ENCODE assay signal across 1 cellular context in genomic region chr2:72926368-72926767, GRCh38.
TF ChIP-seq lines count a peak whose summit lies in the region.

No MANE protein-coding gene starts in this region.

TF ChIP-seq in WTC11, 78 proteins besides CTCF, POLR2A, EP300 and RAD21:
- TF ChIP-seq, protein P1, sequence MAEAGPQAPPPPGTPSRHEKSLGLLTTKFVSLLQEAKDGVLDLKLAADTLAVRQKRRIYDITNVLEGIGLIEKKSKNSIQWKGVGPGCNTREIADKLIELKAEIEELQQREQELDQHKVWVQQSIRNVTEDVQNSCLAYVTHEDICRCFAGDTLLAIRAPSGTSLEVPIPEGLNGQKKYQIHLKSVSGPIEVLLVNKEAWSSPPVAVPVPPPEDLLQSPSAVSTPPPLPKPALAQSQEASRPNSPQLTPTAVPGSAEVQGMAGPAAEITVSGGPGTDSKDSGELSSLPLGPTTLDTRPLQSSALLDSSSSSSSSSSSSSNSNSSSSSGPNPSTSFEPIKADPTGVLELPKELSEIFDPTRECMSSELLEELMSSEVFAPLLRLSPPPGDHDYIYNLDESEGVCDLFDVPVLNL (CRISPR knock-in tag; IDR thresholded peaks at IDR 0.05; ENCODE audit: borderline replicate concordance, low read depth) = no peak
- TF ChIP-seq ZNF138 (CRISPR knock-in tag; conservative IDR thresholded peaks at IDR 0.05) (no peak), ZBTB21 (CRISPR knock-in tag; IDR thresholded peaks at IDR 0.05; ENCODE audit: borderline replicate concordance) (no peak), E2F5 (CRISPR knock-in tag; IDR thresholded peaks at IDR 0.05) (no peak), GTF2I (CRISPR knock-in tag; conservative IDR thresholded peaks at IDR 0.05) (no peak), NR3C1 (CRISPR knock-in tag; conservative IDR thresholded peaks at IDR 0.05; ENCODE audit: low read depth) (no peak), CREM (CRISPR knock-in tag; IDR thresholded peaks at IDR 0.05) (no peak), ZNF232 (CRISPR knock-in tag; IDR thresholded peaks at IDR 0.05) (no peak), MYBL2 (CRISPR knock-in tag; IDR thresholded peaks at IDR 0.05) (no peak)
